1 cellular context compared by ENCODE assay signal in genomic region chr1:64258444-64258843, GRCh38.
TF ChIP-seq lines count a peak whose summit lies in the region.
"Not testable (repeated sequence)": the region's sequence is repeated elsewhere in the genome, so short reads cannot be mapped to it uniquely, and the experiment has no call there.

No MANE protein-coding gene starts in this region.

- not testable (repeated sequence) for H3K27ac ChIP-seq in HEK293 (ENCODE audit: extremely low read depth, low read depth, low read length)

- not testable (repeated sequence) for H3K36me3 ChIP-seq in HEK293 (ENCODE audit: control insufficient read depth in 2 of 2, insufficient read depth in 1 of 2, low read length in 2 of 2)

- POLR2A ChIA-PET in HEK293 (lab: Yijun Ruan, JAX): not testable (repeated sequence)

- CTCF ChIA-PET in HEK293 (lab: Yijun Ruan, JAX): not testable (repeated sequence)

- not testable (repeated sequence) for H3K4me1 ChIP-seq in HEK293 (ENCODE audit: control insufficient read depth, insufficient read depth, low read length)

- H3K9me3 ChIP-seq in HEK293 (ENCODE audit: control insufficient read depth, insufficient read depth, low read depth, low read length): not testable (repeated sequence)

- TF ChIP-seq CTCF in HEK293 (tag by site-specific recombination; IDR thresholded peaks at IDR 0.05): not testable (repeated sequence)

- H3K4me3 ChIP-seq in HEK293 (ENCODE audit: low read depth, low read length): not testable (repeated sequence)

TF ChIP-seq in HEK293, 187 proteins besides CTCF, POLR2A, EP300 and RAD21:
- TF ChIP-seq ZNF146 (tag by site-specific recombination; IDR thresholded peaks at IDR 0.05) (peak; percentile 91), ZNF580 (tag by site-specific recombination; IDR thresholded peaks at IDR 0.05) (0 out of 2 replicates have a peak, but pooled peaks have one; percentile 28)
TF ChIP-seq in HEK293: peak in this region for 2; not testable (repeated sequence) for 185.
